Comparison of ENCODE assay signal across 1 cellular context in the genomic region with DNA sequence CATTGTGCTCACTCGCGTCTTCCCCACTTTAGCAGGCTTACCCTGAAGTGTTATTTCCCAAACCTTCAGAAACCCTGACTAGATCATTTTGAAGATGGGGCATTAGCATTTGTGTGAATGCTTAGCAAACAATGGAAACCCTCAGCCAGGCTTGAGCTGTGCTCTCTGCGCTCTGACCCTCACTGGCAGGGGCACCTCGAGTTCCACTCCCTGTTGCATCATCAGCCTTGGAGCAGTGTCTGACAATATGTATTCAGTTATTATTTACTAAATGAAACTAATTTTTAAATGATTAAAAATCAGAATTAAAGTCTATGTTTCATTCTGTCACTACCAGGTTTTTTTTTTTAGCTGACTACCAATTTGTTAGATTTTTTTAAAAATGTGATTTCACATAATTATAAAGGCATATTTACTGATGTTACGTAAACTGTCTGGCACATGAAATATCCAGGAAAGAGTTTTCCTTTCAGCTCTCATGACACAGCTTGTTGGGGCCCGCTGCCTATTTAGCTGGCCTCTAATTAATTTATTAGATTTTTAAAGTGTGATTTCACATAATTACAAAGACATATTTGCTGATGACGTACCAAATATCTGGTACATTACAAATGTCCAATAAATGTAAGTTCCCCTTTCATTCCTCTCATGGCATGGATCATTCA.
TF ChIP-seq lines count a peak whose summit lies in the region.

No MANE protein-coding gene starts in this region.

TF ChIP-seq in HepG2, 621 proteins besides CTCF, POLR2A, EP300 and RAD21 (continued from another document):
- TF ChIP-seq RARA (CRISPR knock-in tag; IDR thresholded peaks at IDR 0.05) (no peak), ZBTB1 (CRISPR knock-in tag; IDR thresholded peaks at IDR 0.05; ENCODE audit: borderline replicate concordance) (no peak), ZNF761 (CRISPR knock-in tag; conservative IDR thresholded peaks at IDR 0.05) (no peak), PHB2 (IDR thresholded peaks at IDR 0.05; ENCODE audit: partially characterized antibody) (no peak), ZNF709 (CRISPR knock-in tag; IDR thresholded peaks at IDR 0.05) (no peak), TBP (CRISPR knock-in tag; IDR thresholded peaks at IDR 0.05) (no peak), SOX6 (IDR thresholded peaks at IDR 0.05) (no peak), SOX6 (CRISPR knock-in tag; IDR thresholded peaks at IDR 0.05) (peak; percentile 28; the same call in 1 of the 2 replicates), CEBPG (CRISPR knock-in tag; IDR thresholded peaks at IDR 0.05) (peak; percentile 74), MIER3 (CRISPR knock-in tag; IDR thresholded peaks at IDR 0.05; ENCODE audit: borderline replicate concordance) (no peak), SALL1 (CRISPR knock-in tag; IDR thresholded peaks at IDR 0.05) (0 out of 2 replicates have a peak, but pooled peaks have one; percentile 23), ZNF703 (CRISPR knock-in tag; IDR thresholded peaks at IDR 0.05; ENCODE audit: borderline replicate concordance) (no peak), ZNF224 (CRISPR knock-in tag; IDR thresholded peaks at IDR 0.05) (no peak), ZNF234 (CRISPR knock-in tag; conservative IDR thresholded peaks at IDR 0.05) (no peak), RFXANK (CRISPR knock-in tag; IDR thresholded peaks at IDR 0.05) (no peak), BHLHE40 (IDR thresholded peaks at IDR 0.05; ENCODE audit: low read length) (peak; percentile 17; the same call in 1 of the 2 replicates), SRSF9 (IDR thresholded peaks at IDR 0.05; ENCODE audit: borderline replicate concordance, insufficient read depth, low read depth, low read length, poor library complexity, severe bottlenecking) (no peak), ARNTL (CRISPR knock-in tag; IDR thresholded peaks at IDR 0.05) (no peak), CCDC6 (CRISPR knock-in tag; IDR thresholded peaks at IDR 0.05) (no peak), ZNF720 (CRISPR knock-in tag; IDR thresholded peaks at IDR 0.05) (no peak)
- TF ChIP-seq, protein P1, sequence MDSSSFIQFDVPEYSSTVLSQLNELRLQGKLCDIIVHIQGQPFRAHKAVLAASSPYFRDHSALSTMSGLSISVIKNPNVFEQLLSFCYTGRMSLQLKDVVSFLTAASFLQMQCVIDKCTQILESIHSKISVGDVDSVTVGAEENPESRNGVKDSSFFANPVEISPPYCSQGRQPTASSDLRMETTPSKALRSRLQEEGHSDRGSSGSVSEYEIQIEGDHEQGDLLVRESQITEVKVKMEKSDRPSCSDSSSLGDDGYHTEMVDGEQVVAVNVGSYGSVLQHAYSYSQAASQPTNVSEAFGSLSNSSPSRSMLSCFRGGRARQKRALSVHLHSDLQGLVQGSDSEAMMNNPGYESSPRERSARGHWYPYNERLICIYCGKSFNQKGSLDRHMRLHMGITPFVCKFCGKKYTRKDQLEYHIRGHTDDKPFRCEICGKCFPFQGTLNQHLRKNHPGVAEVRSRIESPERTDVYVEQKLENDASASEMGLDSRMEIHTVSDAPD (CRISPR knock-in tag; IDR thresholded peaks at IDR 0.05), result no peak
- TF ChIP-seq, protein P2, sequence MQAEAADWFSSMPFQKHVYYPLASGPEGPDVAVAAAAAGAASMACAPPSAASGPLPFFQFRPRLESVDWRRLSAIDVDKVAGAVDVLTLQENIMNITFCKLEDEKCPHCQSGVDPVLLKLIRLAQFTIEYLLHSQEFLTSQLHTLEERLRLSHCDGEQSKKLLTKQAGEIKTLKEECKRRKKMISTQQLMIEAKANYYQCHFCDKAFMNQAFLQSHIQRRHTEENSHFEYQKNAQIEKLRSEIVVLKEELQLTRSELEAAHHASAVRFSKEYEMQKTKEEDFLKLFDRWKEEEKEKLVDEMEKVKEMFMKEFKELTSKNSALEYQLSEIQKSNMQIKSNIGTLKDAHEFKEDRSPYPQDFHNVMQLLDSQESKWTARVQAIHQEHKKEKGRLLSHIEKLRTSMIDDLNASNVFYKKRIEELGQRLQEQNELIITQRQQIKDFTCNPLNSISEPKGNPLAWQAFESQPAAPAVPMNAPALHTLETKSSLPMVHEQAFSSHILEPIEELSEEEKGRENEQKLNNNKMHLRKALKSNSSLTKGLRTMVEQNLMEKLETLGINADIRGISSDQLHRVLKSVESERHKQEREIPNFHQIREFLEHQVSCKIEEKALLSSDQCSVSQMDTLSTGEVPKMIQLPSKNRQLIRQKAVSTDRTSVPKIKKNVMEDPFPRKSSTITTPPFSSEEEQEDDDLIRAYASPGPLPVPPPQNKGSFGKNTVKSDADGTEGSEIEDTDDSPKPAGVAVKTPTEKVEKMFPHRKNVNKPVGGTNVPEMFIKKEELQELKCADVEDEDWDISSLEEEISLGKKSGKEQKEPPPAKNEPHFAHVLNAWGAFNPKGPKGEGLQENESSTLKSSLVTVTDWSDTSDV (CRISPR knock-in tag; IDR thresholded peaks at IDR 0.05), result no peak
- TF ChIP-seq, protein P3, sequence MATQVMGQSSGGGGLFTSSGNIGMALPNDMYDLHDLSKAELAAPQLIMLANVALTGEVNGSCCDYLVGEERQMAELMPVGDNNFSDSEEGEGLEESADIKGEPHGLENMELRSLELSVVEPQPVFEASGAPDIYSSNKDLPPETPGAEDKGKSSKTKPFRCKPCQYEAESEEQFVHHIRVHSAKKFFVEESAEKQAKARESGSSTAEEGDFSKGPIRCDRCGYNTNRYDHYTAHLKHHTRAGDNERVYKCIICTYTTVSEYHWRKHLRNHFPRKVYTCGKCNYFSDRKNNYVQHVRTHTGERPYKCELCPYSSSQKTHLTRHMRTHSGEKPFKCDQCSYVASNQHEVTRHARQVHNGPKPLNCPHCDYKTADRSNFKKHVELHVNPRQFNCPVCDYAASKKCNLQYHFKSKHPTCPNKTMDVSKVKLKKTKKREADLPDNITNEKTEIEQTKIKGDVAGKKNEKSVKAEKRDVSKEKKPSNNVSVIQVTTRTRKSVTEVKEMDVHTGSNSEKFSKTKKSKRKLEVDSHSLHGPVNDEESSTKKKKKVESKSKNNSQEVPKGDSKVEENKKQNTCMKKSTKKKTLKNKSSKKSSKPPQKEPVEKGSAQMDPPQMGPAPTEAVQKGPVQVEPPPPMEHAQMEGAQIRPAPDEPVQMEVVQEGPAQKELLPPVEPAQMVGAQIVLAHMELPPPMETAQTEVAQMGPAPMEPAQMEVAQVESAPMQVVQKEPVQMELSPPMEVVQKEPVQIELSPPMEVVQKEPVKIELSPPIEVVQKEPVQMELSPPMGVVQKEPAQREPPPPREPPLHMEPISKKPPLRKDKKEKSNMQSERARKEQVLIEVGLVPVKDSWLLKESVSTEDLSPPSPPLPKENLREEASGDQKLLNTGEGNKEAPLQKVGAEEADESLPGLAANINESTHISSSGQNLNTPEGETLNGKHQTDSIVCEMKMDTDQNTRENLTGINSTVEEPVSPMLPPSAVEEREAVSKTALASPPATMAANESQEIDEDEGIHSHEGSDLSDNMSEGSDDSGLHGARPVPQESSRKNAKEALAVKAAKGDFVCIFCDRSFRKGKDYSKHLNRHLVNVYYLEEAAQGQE (IDR thresholded peaks at IDR 0.05; ENCODE audit: borderline replicate concordance in 1 of 2, low read depth in 1 of 2, low read length in 2 of 2), result no peak
- TF ChIP-seq, protein P4, sequence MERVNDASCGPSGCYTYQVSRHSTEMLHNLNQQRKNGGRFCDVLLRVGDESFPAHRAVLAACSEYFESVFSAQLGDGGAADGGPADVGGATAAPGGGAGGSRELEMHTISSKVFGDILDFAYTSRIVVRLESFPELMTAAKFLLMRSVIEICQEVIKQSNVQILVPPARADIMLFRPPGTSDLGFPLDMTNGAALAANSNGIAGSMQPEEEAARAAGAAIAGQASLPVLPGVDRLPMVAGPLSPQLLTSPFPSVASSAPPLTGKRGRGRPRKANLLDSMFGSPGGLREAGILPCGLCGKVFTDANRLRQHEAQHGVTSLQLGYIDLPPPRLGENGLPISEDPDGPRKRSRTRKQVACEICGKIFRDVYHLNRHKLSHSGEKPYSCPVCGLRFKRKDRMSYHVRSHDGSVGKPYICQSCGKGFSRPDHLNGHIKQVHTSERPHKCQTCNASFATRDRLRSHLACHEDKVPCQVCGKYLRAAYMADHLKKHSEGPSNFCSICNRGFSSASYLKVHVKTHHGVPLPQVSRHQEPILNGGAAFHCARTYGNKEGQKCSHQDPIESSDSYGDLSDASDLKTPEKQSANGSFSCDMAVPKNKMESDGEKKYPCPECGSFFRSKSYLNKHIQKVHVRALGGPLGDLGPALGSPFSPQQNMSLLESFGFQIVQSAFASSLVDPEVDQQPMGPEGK (CRISPR knock-in tag; IDR thresholded peaks at IDR 0.05), result no peak
